In the genomic region with DNA sequence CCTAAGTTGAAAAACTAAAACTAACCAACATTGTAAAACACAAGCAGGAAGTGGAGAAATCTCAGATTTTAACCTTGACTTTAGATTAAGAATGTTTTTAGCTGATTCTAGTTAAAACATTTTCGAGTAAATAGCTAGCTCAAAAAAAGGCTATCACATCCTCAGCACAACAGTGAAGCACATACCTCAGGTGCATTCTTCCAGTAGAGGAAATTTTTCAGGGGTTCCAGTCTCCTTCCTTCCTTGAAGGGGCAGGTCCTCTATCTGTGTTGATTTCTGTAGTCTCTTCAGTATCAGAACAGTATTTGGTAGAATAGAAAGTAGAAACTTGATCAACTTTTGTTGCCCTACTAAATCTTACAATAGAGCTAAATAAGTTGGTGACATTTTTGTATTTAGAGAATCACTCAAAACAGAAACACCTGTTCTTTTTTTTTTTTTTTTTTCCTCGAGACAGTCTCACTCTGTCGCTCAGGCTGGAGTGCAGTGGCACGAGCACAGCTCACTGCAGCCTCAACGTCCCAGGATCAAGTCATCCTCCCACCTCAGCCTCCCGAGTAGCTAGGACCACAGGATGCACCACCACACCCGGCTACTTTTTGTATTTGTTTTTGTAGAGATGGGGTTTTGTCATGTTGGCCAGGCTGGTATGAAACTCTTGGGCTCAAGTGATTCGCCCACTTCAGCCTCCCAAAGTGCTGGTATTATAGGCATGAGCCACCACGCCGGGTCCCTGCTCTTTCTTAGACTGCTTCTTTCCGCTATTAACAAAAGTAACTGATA, we compare ENCODE assay signal across 10 cellular contexts. TPM values are rescaled to one million over a fixed set of nuclear protein-coding genes. Genes with fewer than 3 reads are reported as not detected.
DNase-seq lines count a peak whose midpoint lies in the region; ATAC-seq and TF ChIP-seq lines count a peak whose summit lies in the region.
"Had no signal": no experiment of that assay in that cellular context is flagged by ENCODE, and none has a peak within 500 bp of the region (broad histone marks: within the 10 kb centered on the region; RNA-seq: fewer than 3 reads in every experiment).

No MANE protein-coding gene starts in this region.

- H4K8ac ChIP-seq in neuronal stem cell (ENCODE audit: low read depth, low read length): no peak overlapping the region

- H3K27me3 Mint-ChIP-seq in activated CD8-positive, alpha-beta memory T cell treated with anti-CD3 and anti-CD28 coated beads, Interleukin-2, amount 10 ng/mL, durations not matched to agents 7 days and 5 days: no peaks in the 10 kb centered on the region
- H3K27me3 Mint-ChIP-seq in activated B cell treated with CpG ODN at 0.5 μM for 24 hours: no peaks in the 10 kb centered on the region
- H3K27me3 Mint-ChIP-seq in stimulated activated memory B cell treated with anti-CD40 and anti-IgM and Interleukin-4, amounts not matched to agents 10 μg/mL and 1 μg/mL and 100 μg/mL, for 72 hours: no peaks in the 10 kb centered on the region

- H3K9me3 ChIP-seq in neuronal stem cell (replicated peaks in 1 of 2; ENCODE audit: control insufficient read depth in 2 of 2, insufficient read depth in 1 of 2, low read depth in 1 of 2, low read length in 2 of 2): no peaks in the 10 kb centered on the region

- POLR2A ChIA-PET in activated B cell treated with CpG ODN at 0.5 μM for 24 hours (lab: Charles Lee): interaction anchor here (0.6 to 2.6 kb wide), 17 partner anchors 10 to 675 kb away, joined by 3 to 13 read pairs (median 4); partner anchors contain the start of genes SCRN3 and WIPF1

- no peak overlapping the region for H3K18ac ChIP-seq in neuronal stem cell (ENCODE audit: low read length)

- peak; percentile 37 for ATAC-seq in activated CD8-positive, alpha-beta memory T cell treated with anti-CD3 and anti-CD28 coated beads, Interleukin-2, amount 10 ng/mL, durations not matched to agents 7 days and 5 days
- peak; percentile 37 for ATAC-seq in HG02885 (IDR thresholded peaks at IDR 0.05; ENCODE audit: poor library complexity, unreplicated experiment)
- ATAC-seq in activated B cell treated with CpG ODN at 0.5 μM for 24 hours (ENCODE audit: low read depth): peak; percentile 23
- ATAC-seq in stimulated activated memory B cell treated with anti-CD40 and anti-IgM and Interleukin-4, amounts not matched to agents 10 μg/mL and 1 μg/mL and 100 μg/mL, for 72 hours: peak; percentile 47

- no peak overlapping the region for H3K9ac ChIP-seq in neuronal stem cell (ENCODE audit: low read depth, low read length, poor library complexity)

- H3K4ac ChIP-seq in neuronal stem cell (ENCODE audit: low read length): no peak overlapping the region

- no peak overlapping the region for H2BK12ac ChIP-seq in neuronal stem cell (ENCODE audit: low read length)

- H3K4me1 ChIP-seq in neuronal stem cell (ENCODE audit: control insufficient read depth in 2 of 2, insufficient read depth in 1 of 2, low read depth in 1 of 2, low read length in 2 of 2): peaks cover 2 to 3% of the 10 kb centered on the region in 2 donors

- intact Hi-C loops in activated B cell treated with CpG ODN at 0.5 μM for 24 hours (cut with micrococcal nuclease): loop anchor here (1.0 to 2.0 kb wide), 2 partner anchors 7 to 23 kb away; no protein-coding TSS in a partner anchor

- H3K4me3 ChIP-seq in neuronal stem cell (ENCODE audit: low read length in 2 of 2): no peak overlapping the region
- H3K4me3 ChIP-seq: coronary artery, SK-N-MC had no signal

- H2AFZ ChIP-seq in neuronal stem cell (ENCODE audit: low read length): no peak overlapping the region

- H3K36me3 ChIP-seq in neuronal stem cell (replicated peaks in 1 of 2; ENCODE audit: control insufficient read depth in 2 of 2, insufficient read depth in 2 of 2, low read length in 2 of 2): no peaks in the 10 kb centered on the region

- peaks cover 58% of the 10 kb centered on the region for H3K4me1 Mint-ChIP-seq in activated CD8-positive, alpha-beta memory T cell treated with anti-CD3 and anti-CD28 coated beads, Interleukin-2, amount 10 ng/mL, durations not matched to agents 7 days and 5 days
- H3K4me1 Mint-ChIP-seq in activated B cell treated with CpG ODN at 0.5 μM for 24 hours: peaks cover 48% of the 10 kb centered on the region
- peaks cover 38% of the 10 kb centered on the region for H3K4me1 Mint-ChIP-seq in stimulated activated memory B cell treated with anti-CD40 and anti-IgM and Interleukin-4, amounts not matched to agents 10 μg/mL and 1 μg/mL and 100 μg/mL, for 72 hours

- H2AK5ac ChIP-seq in neuronal stem cell (ENCODE audit: low read depth, low read length): no peak overlapping the region

- DNase-seq in activated CD8-positive, alpha-beta memory T cell treated with anti-CD3 and anti-CD28 coated beads, Interleukin-2, amount 10 ng/mL, durations not matched to agents 7 days and 5 days: peak; percentile 46
- DNase-seq in activated CD8-positive, alpha-beta memory T cell treated with anti-CD3 and anti-CD28 coated beads, Interleukin-2, amount 50 U/mL, for 48 hours: no peak
- DNase-seq in activated B cell treated with CpG ODN at 0.5 μM for 24 hours (no peak), OCI-M2 (lab: John Stamatoyannopoulos, UW; ENCODE audit: unreplicated experiment) (no peak), cerebellar cortex (ENCODE audit: low spot score) (no peak), neuronal stem cell (ENCODE audit: low spot score) (no peak)

- H3K27me3 ChIP-seq in neuronal stem cell (ENCODE audit: control insufficient read depth in 3 of 3, insufficient read depth in 3 of 3, low read depth in 1 of 3, low read length in 3 of 3): no peaks in the 10 kb centered on the region

- no peak for TF ChIP-seq CTCF in activated B cell treated with CpG ODN at 0.5 μM for 24 hours (IDR thresholded peaks at IDR 0.05)

- H3K27ac ChIP-seq in neuronal stem cell (replicated peaks; ENCODE audit: low read length): no peak overlapping the region
- H3K27ac ChIP-seq: SK-N-MC had no signal

- H3K23ac ChIP-seq in neuronal stem cell (ENCODE audit: low read depth, low read length, poor library complexity): no peak overlapping the region

- H3K36me3 Mint-ChIP-seq in activated CD8-positive, alpha-beta memory T cell treated with anti-CD3 and anti-CD28 coated beads, Interleukin-2, amount 10 ng/mL, durations not matched to agents 7 days and 5 days: peaks cover 3% of the 10 kb centered on the region
- H3K36me3 Mint-ChIP-seq in activated B cell treated with CpG ODN at 0.5 μM for 24 hours (ENCODE audit: low read depth): no peaks in the 10 kb centered on the region
- no peaks in the 10 kb centered on the region for H3K36me3 Mint-ChIP-seq in stimulated activated memory B cell treated with anti-CD40 and anti-IgM and Interleukin-4, amounts not matched to agents 10 μg/mL and 1 μg/mL and 100 μg/mL, for 72 hours

- H3K9me3 Mint-ChIP-seq in activated CD8-positive, alpha-beta memory T cell treated with anti-CD3 and anti-CD28 coated beads, Interleukin-2, amount 10 ng/mL, durations not matched to agents 7 days and 5 days (ENCODE audit: low read depth): no peaks in the 10 kb centered on the region
- H3K9me3 Mint-ChIP-seq in activated B cell treated with CpG ODN at 0.5 μM for 24 hours: no peaks in the 10 kb centered on the region
- no peaks in the 10 kb centered on the region for H3K9me3 Mint-ChIP-seq in stimulated activated memory B cell treated with anti-CD40 and anti-IgM and Interleukin-4, amounts not matched to agents 10 μg/mL and 1 μg/mL and 100 μg/mL, for 72 hours

- peak overlapping the region; percentile 74 for H3K4me3 Mint-ChIP-seq in activated CD8-positive, alpha-beta memory T cell treated with anti-CD3 and anti-CD28 coated beads, Interleukin-2, amount 10 ng/mL, durations not matched to agents 7 days and 5 days
- peak overlapping the region; percentile 73 for H3K4me3 Mint-ChIP-seq in activated B cell treated with CpG ODN at 0.5 μM for 24 hours
- peak overlapping the region; percentile 62 for H3K4me3 Mint-ChIP-seq in stimulated activated memory B cell treated with anti-CD40 and anti-IgM and Interleukin-4, amounts not matched to agents 10 μg/mL and 1 μg/mL and 100 μg/mL, for 72 hours

- H4K91ac ChIP-seq in neuronal stem cell (ENCODE audit: low read depth, low read length, poor library complexity): no peak overlapping the region

- H3K14ac ChIP-seq in neuronal stem cell (ENCODE audit: low read length): no peak overlapping the region

- H2BK120ac ChIP-seq in neuronal stem cell (ENCODE audit: low read depth, low read length): no peak overlapping the region

- H3K79me1 ChIP-seq in neuronal stem cell (ENCODE audit: low read depth, low read length): no peaks in the 10 kb centered on the region

- H2BK5ac ChIP-seq in neuronal stem cell (ENCODE audit: low read length): no peak overlapping the region

- no peak overlapping the region for H2BK15ac ChIP-seq in neuronal stem cell (ENCODE audit: low read length)

- WGBS in neuronal stem cell (ENCODE audit: extremely low coverage in 2 of 2, insufficient read length in 2 of 2, insufficient replicate concordance in 1 of 2), 2 donors: no CpG with 5 or more reads among the region's 11 CpGs

- CTCF ChIA-PET in activated CD8-positive, alpha-beta memory T cell treated with anti-CD3 and anti-CD28 coated beads, Interleukin-2, amount 10 ng/mL, durations not matched to agents 7 days and 5 days (lab: Charles Lee): interaction anchor here (0.6 to 3.0 kb wide), 8 partner anchors 9 to 659 kb away, joined by 3 to 19 read pairs (median 5); no protein-coding TSS in a partner anchor
- CTCF ChIA-PET in activated B cell treated with CpG ODN at 0.5 μM for 24 hours (lab: Charles Lee): interaction anchor here (0.7 to 1.2 kb wide), 5 partner anchors 30 to 194 kb away, joined by 3 to 4 read pairs (median 3); no protein-coding TSS in a partner anchor

- H3K4me2 ChIP-seq in neuronal stem cell (ENCODE audit: insufficient read depth, low read length, poor library complexity, severe bottlenecking): no peak overlapping the region

- peak overlapping the region; percentile 99 for H3K27ac Mint-ChIP-seq in activated CD8-positive, alpha-beta memory T cell treated with anti-CD3 and anti-CD28 coated beads, Interleukin-2, amount 10 ng/mL, durations not matched to agents 7 days and 5 days
- H3K27ac Mint-ChIP-seq in activated B cell treated with CpG ODN at 0.5 μM for 24 hours: peak overlapping the region; percentile 97
- H3K27ac Mint-ChIP-seq in stimulated activated memory B cell treated with anti-CD40 and anti-IgM and Interleukin-4, amounts not matched to agents 10 μg/mL and 1 μg/mL and 100 μg/mL, for 72 hours: peak overlapping the region; percentile 92

RNA-seq across cellular contexts. Expression of gene GPR155, which starts 6.9 kb away (rescaled TPM):
- total RNA-seq in activated CD8-positive, alpha-beta memory T cell treated with anti-CD3 and anti-CD28 coated beads, Interleukin-2, amount 10 ng/mL, durations not matched to agents 7 days and 5 days: 10 to 100 TPM in 1 of 2 experiments, 1 to 10 TPM in 1; 7.1 to 13.5 TPM
- total RNA-seq in activated B cell treated with CpG ODN at 0.5 μM for 24 hours: 2.8 TPM in 2 replicates
- polyA plus RNA-seq in neuronal stem cell (2013, experiment 1 of 2): 0.42 TPM
- 0.28 TPM for polyA plus RNA-seq in neuronal stem cell (2013, experiment 2 of 2)
